Comparison of ENCODE assay signal across 12 cellular contexts in genomic region chr19:49036815-49037214, GRCh38. TPM values are rescaled to one million over a fixed set of nuclear protein-coding genes. Genes with fewer than 3 reads are reported as not detected.
DNase-seq lines count a peak whose midpoint lies in the region; FAIRE-seq and TF ChIP-seq lines count a peak whose summit lies in the region.
"Not testable (repeated sequence)": the region's sequence is repeated elsewhere in the genome, so short reads cannot be mapped to it uniquely, and the experiment has no call there.
"Had no signal": no experiment of that assay in that cellular context is flagged by ENCODE, and none has a peak within 500 bp of the region (broad histone marks: within the 10 kb centered on the region; RNA-seq: fewer than 3 reads in every experiment).

CGB1 (minus strand) TSS chr19:49036895; CDS start chr19:49036711, 184 bp downstream.

- peak; percentile 53 to 85 for TF ChIP-seq CTCF in Caco-2 (IDR thresholded peaks at IDR 0.05; ENCODE audit: insufficient read depth in 1 of 2, low read depth in 1 of 2, low read length in 1 of 2, severe bottlenecking in 1 of 2, unreplicated experiment in 1 of 2)
- peak; percentile 47 for TF ChIP-seq CTCF in bronchial epithelial cell (IDR thresholded peaks at IDR 0.05; ENCODE audit: insufficient read depth, low read length, severe bottlenecking)
- peak in 2 of 3 experiments; percentile 44 to 51 for TF ChIP-seq CTCF in keratinocyte (optimal IDR thresholded peaks at IDR 0.05 in 1 of 3, IDR thresholded peaks at IDR 0.05 in 1 of 3, conservative IDR thresholded peaks at IDR 0.05 in 1 of 3; ENCODE audit: extremely low read depth in 1 of 3, insufficient read depth in 2 of 3, low read length in 3 of 3)

- H3K9me1 ChIP-seq in keratinocyte (ENCODE audit: control insufficient read depth, extremely low read depth, insufficient read depth, low read length) = not testable (repeated sequence)

- H2AFZ ChIP-seq in keratinocyte (ENCODE audit: control insufficient read depth, low read length) = not testable (repeated sequence)

- not testable (repeated sequence) for H3K4me3 Mint-ChIP-seq in Caco-2 (ENCODE audit: unreplicated experiment)

- not testable (repeated sequence) for H3K27ac Mint-ChIP-seq in Caco-2 (ENCODE audit: unreplicated experiment)

- in situ Hi-C loops in SK-MEL-5 (cut with HindIII; ENCODE audit: low pct_unique_long_range_greater_than_20kb, low sequenced_read_pairs) = not testable (repeated sequence)

- H3K4me3 ChIP-seq in Caco-2 (ENCODE audit: low read depth, low read length); bronchial epithelial cell (ENCODE audit: low read depth, low read length); keratinocyte (ENCODE audit: control insufficient read depth in 2 of 3, extremely low read depth in 1 of 3, insufficient read depth in 2 of 3, low read depth in 1 of 3, low read length in 3 of 3): not testable (repeated sequence)

- H3K27ac ChIP-seq in keratinocyte (ENCODE audit: control insufficient read depth, insufficient read depth, low read length) = not testable (repeated sequence)

- not testable (repeated sequence) for H3K9me3 ChIP-seq in Caco-2; keratinocyte (ENCODE audit: control insufficient read depth, low read depth, low read length)

- not testable (repeated sequence) for H4K20me1 ChIP-seq in keratinocyte (ENCODE audit: control insufficient read depth, extremely low read depth, insufficient read depth, low read length)

- not testable (repeated sequence) for H3K9ac ChIP-seq in keratinocyte (ENCODE audit: control insufficient read depth, extremely low read depth, insufficient read depth, low read length)

- not testable (repeated sequence) for H3K4me2 ChIP-seq in keratinocyte (ENCODE audit: control insufficient read depth, extremely low read depth, insufficient read depth, low read depth, low read length)

- H3K4me1 ChIP-seq in Caco-2; keratinocyte (ENCODE audit: control insufficient read depth, extremely low read depth, insufficient read depth, low read length): not testable (repeated sequence)

- dilution Hi-C loops in keratinocyte (cut with MboI; ENCODE audit: extremely low pct_ligation_motif_present, low sequenced_read_pairs) = not testable (repeated sequence)

- POLR2A ChIA-PET in Caco-2 (lab: Charles Lee); HEK293T (lab: Yijun Ruan, JAX): not testable (repeated sequence)

- H3K27me3 Mint-ChIP-seq in Caco-2 (ENCODE audit: insufficient read depth, unreplicated experiment) = not testable (repeated sequence)

- not testable (repeated sequence) for H3K9me3 Mint-ChIP-seq in Caco-2 (ENCODE audit: unreplicated experiment)

- not testable (repeated sequence) for H3K79me2 ChIP-seq in keratinocyte (ENCODE audit: control insufficient read depth, insufficient read depth, low read length)

- intact Hi-C loops in Caco-2 (cut with micrococcal nuclease; ENCODE audit: unreplicated experiment) = not testable (repeated sequence)

- BruUV-seq in Caco-2 (replicated peaks; lab: Mats Ljungman, UMichigan) = not testable (repeated sequence)

- H3K4me1 Mint-ChIP-seq in Caco-2 (ENCODE audit: low read depth, unreplicated experiment) = not testable (repeated sequence)

- not testable (repeated sequence) for H3K36me3 Mint-ChIP-seq in Caco-2 (ENCODE audit: insufficient read depth, unreplicated experiment)

- not testable (repeated sequence) for H3K27me3 ChIP-seq in Caco-2 (replicated peaks; ENCODE audit: control insufficient read depth, insufficient read depth, low read length); bronchial epithelial cell (ENCODE audit: control insufficient read depth, insufficient read depth, low read length); keratinocyte (ENCODE audit: control insufficient read depth, extremely low read depth, insufficient read depth, low read length)

- CTCF ChIA-PET in Caco-2 (lab: Charles Lee); HEK293T (lab: Yijun Ruan, JAX): not testable (repeated sequence)

- H3K36me3 ChIP-seq in Caco-2 (ENCODE audit: control insufficient read depth, insufficient read depth, low read length); bronchial epithelial cell (ENCODE audit: control insufficient read depth, insufficient read depth, low read length); keratinocyte (ENCODE audit: control insufficient read depth in 2 of 2, extremely low read depth in 1 of 2, insufficient read depth in 2 of 2, low read length in 2 of 2): not testable (repeated sequence)

- FAIRE-seq in bronchial epithelial cell (lab: Jason Lieb, UNC); keratinocyte (lab: Jason Lieb, UNC): not testable (repeated sequence)

- peak; percentile 73 to 74 for DNase-seq in Caco-2
- peak; percentile 53 for DNase-seq in HEK293T (ENCODE audit: extremely low spot score)
- DNase-seq in NCI-H2029 (lab: John Stamatoyannopoulos, UW) = peak; percentile 15
- DNase-seq in SK-MEL-5 (ENCODE audit: low read depth, low spot score) = peak; percentile 84
- DNase-seq in activated T-cell treated with anti-CD3 and anti-CD28 coated beads for 24 hours (ENCODE audit: low read depth) = peak; percentile 28
- DNase-seq in bronchial epithelial cell (ENCODE audit: low read depth); keratinocyte (ENCODE audit: low read depth, low spot score): not testable (repeated sequence)
- peak; percentile 59 to 60 for DNase-seq in stimulated activated CD8-positive, alpha-beta memory T cell treated with anti-CD3 and anti-CD28 coated beads, Interleukin-2, amount 100 ng/mL, for 48 hours (ENCODE audit: low read depth in 2 of 2)

RNA-seq across cellular contexts. Expression of gene CGB1, which starts in this region (rescaled TPM):
- total RNA-seq in Caco-2 (2022) (not detected in 2 replicates), bronchial epithelial cell (not detected in 2 replicates)
- total RNA-seq in SK-MEL-5 (2014; rRNA removed; shearing (Covaris generic)) = not detected in 2 replicates
- not detected in 2 replicates for polyA plus RNA-seq in SK-MEL-5 (2015; cell fraction: cytosol; rRNA removed)
- not detected in 2 replicates for polyA plus RNA-seq in SK-MEL-5 (2015; cell fraction: nucleus; rRNA removed)
- not detected in 3 replicates for polyA plus RNA-seq in keratinocyte
- not detected for polyA plus RNA-seq in keratinocyte (2011; ENCODE audit: low read depth)
- not detected in 2 replicates for polyA plus RNA-seq in keratinocyte (2011; cell fraction: cytosol; rRNA removed)
- polyA plus RNA-seq in keratinocyte (2011; cell fraction: nucleus; rRNA removed) = not detected in 2 replicates
- polyA plus RNA-seq in keratinocyte (2012; ENCODE audit: low replicate concordance) = not detected in 2 replicates
- not detected in 3 replicates for polyA minus RNA-seq in keratinocyte
- polyA minus RNA-seq in keratinocyte (2011; cell fraction: cytosol; rRNA and poly(A)+ RNA removed) = not detected
- polyA minus RNA-seq in keratinocyte (2011; cell fraction: nucleus; rRNA and poly(A)+ RNA removed) = not detected in 2 replicates
- total RNA-seq: body of pancreas, right atrium auricular region, vagina had no signal
- polyA plus RNA-seq: immature natural killer cell had no signal

Comparison
In these comparisons a context has a peak if more than half of its experiments do, and no peak if none do; other contexts are left out.
1. Peak in DNase-seq in Caco-2; RNA of the gene not detected or under 1 TPM.
2. Peak in DNase-seq in SK-MEL-5; RNA of the gene not detected or under 1 TPM.